In the genomic region with DNA sequence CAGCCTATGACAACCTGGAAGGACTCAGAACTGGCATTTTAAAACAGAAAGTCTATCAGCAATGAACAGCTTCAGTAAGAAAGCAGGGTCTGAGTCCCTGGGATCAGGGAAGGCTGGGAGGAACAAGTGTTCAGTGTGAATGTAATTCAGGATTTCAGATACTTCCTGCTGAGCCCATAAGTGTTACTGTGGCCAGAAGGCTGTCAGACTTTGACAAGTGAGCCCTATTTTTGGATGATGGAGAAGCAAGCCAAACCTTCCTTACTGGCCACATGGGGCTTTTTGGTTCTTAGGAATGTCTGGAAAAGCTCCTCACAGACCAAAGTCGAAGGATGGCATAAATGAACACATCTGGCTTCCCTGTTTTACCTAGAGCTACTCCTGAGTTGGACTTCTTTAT, we compare ENCODE assay signal across 21 cellular contexts.
"Had no signal": no experiment of that assay in that cellular context is flagged by ENCODE, and none has a peak within 500 bp of the region (broad histone marks: within the 10 kb centered on the region; RNA-seq: fewer than 3 reads in every experiment).

No MANE protein-coding gene starts in this region.

- H3K27ac Mint-ChIP-seq: activated CD4-positive, alpha-beta memory T cell treated with anti-CD3 and anti-CD28 coated beads, Interleukin-2, amount 10 ng/mL, durations not matched to agents 7 days and 5 days; activated naive CD8-positive, alpha-beta T cell; endodermal cell; naive thymus-derived CD4-positive, alpha-beta T cell had no signal

- H3K9me3 Mint-ChIP-seq: activated CD4-positive, alpha-beta memory T cell treated with anti-CD3 and anti-CD28 coated beads, Interleukin-2, amount 10 ng/mL, durations not matched to agents 7 days and 5 days had no signal

- H3K4me3 ChIP-seq: gastroesophageal sphincter, heart right ventricle, SK-N-MC, skin epidermis had no signal

- H3K27me3 ChIP-seq: gastroesophageal sphincter, heart right ventricle had no signal

- DNase-seq: activated CD4-positive, alpha-beta memory T cell treated with anti-CD3 and anti-CD28 coated beads, Interleukin-2, amount 10 ng/mL, durations not matched to agents 7 days and 5 days; activated CD4-positive, alpha-beta T cell treated with anti-CD3 and anti-CD28 coated beads for 4 hours; activated gamma-delta T cell; activated T-cell treated with anti-CD3 and anti-CD28 coated beads, Interleukin-2, amount 50 U/mL, for 48 hours; amniotic stem cell; cerebellar nuclear complex; endodermal cell; erythroblast; heart right ventricle; left colon; naive thymus-derived CD4-positive, alpha-beta T cell; retina; stimulated activated CD4-positive, alpha-beta T cell treated with anti-CD3 and anti-CD28 coated beads, Interleukin-15, amount 100 ng/mL, for 24 hours; stimulated activated CD4-positive, alpha-beta T cell treated with anti-CD3 and anti-CD28 coated beads, Interleukin-4, amount 100 ng/mL, for 1 hour; stimulated activated naive CD4-positive, alpha-beta T cell treated with Interleukin-2 at 50 U/mL for 16 hours; substantia nigra had no signal

- H3K4me3 Mint-ChIP-seq: activated CD4-positive, alpha-beta memory T cell treated with anti-CD3 and anti-CD28 coated beads, Interleukin-2, amount 10 ng/mL, durations not matched to agents 7 days and 5 days; activated naive CD8-positive, alpha-beta T cell; endodermal cell had no signal

- H3K27me3 Mint-ChIP-seq: activated CD4-positive, alpha-beta memory T cell treated with anti-CD3 and anti-CD28 coated beads, Interleukin-2, amount 10 ng/mL, durations not matched to agents 7 days and 5 days; activated naive CD8-positive, alpha-beta T cell; naive thymus-derived CD4-positive, alpha-beta T cell had no signal

- H3K9ac ChIP-seq: parathyroid adenoma had no signal

- H3K27ac ChIP-seq: parathyroid adenoma, SK-N-MC, skin epidermis had no signal

- H3K36me3 ChIP-seq: gastroesophageal sphincter, heart right ventricle had no signal

- H2AFZ ChIP-seq: parathyroid adenoma had no signal

- H3K9me3 ChIP-seq: gastroesophageal sphincter, heart right ventricle had no signal

- ATAC-seq: gastroesophageal sphincter; left colon; naive thymus-derived CD4-positive, alpha-beta T cell had no signal
